In genomic region chr3:11195721-11196332, GRCh38 we compare ENCODE assay signal across 2 cellular contexts.
A peak's percentile ranks its signal among the peaks of the same experiment; 100 is the strongest.
TF ChIP-seq lines count a peak whose summit lies in the region.

No MANE protein-coding gene starts in this region.

TF ChIP-seq in GM23338, 12 proteins besides CTCF, POLR2A, EP300 and RAD21 (continued from another document):
- TF ChIP-seq ZNF462 (CRISPR knock-in tag; IDR thresholded peaks at IDR 0.05) (no peak), EZH2 (IDR thresholded peaks at IDR 0.05; ENCODE audit: low read depth, unreplicated experiment) (no peak), POLR2AphosphoS5 (IDR thresholded peaks at IDR 0.05; ENCODE audit: low read depth) (no peak), JUNB (IDR thresholded peaks at IDR 0.05; ENCODE audit: unreplicated experiment) (no peak), EZH2phosphoT487 (IDR thresholded peaks at IDR 0.05; ENCODE audit: unreplicated experiment) (no peak), ZNF331 (CRISPR knock-in tag; IDR thresholded peaks at IDR 0.05; ENCODE audit: low read depth) (no peak), ZNF114 (CRISPR knock-in tag; IDR thresholded peaks at IDR 0.05) (no peak), NANOG (IDR thresholded peaks at IDR 0.05; ENCODE audit: borderline replicate concordance) (no peak), ETS1 (IDR thresholded peaks at IDR 0.05) (no peak), STAT1 (IDR thresholded peaks at IDR 0.05; ENCODE audit: unreplicated experiment) (no peak), CREB1 (CRISPR knock-in tag; IDR thresholded peaks at IDR 0.05; ENCODE audit: low read depth) (no peak)

TF ChIP-seq in SK-N-SH, 30 proteins besides CTCF, POLR2A, EP300 and RAD21 (continued from another document):
- TF ChIP-seq REST (IDR thresholded peaks at IDR 0.05; ENCODE audit: low read depth, low read length) (0 out of 2 replicates have a peak, but pooled peaks have one; percentile 19), RFX5 (IDR thresholded peaks at IDR 0.05; ENCODE audit: low read length) (no peak), NRF1 (IDR thresholded peaks at IDR 0.05; ENCODE audit: low read depth, low read length) (no peak), CHD2 (IDR thresholded peaks at IDR 0.05; ENCODE audit: low read length, partially characterized antibody) (no peak), ZBTB33 (IDR thresholded peaks at IDR 0.05; ENCODE audit: borderline replicate concordance, low read depth) (no peak), FOSL2 (IDR thresholded peaks at IDR 0.05; ENCODE audit: borderline replicate concordance, low read depth) (peak; percentile 20; the same call in 1 of the 2 replicates), MXI1 (IDR thresholded peaks at IDR 0.05; ENCODE audit: low read depth, low read length) (no peak), JUND (IDR thresholded peaks at IDR 0.05) (no peak), POLR2AphosphoS5 (IDR thresholded peaks at IDR 0.05; ENCODE audit: low read depth, low read length) (no peak; the same call in 1 of the 2 replicates), ELF1 (IDR thresholded peaks at IDR 0.05) (no peak), USF1 (IDR thresholded peaks at IDR 0.05; ENCODE audit: borderline replicate concordance, low read depth) (no peak), YY1 (IDR thresholded peaks at IDR 0.05; ENCODE audit: low read depth) (no peak), NFIC (IDR thresholded peaks at IDR 0.05; ENCODE audit: borderline replicate concordance) (peak; percentile 42; the same call in 1 of the 2 replicates), USF2 (IDR thresholded peaks at IDR 0.05; ENCODE audit: borderline replicate concordance, low read depth, low read length) (no peak), SIN3A (IDR thresholded peaks at IDR 0.05; ENCODE audit: borderline replicate concordance, low read depth, low read length) (peak; percentile 68; the same call in 1 of the 2 replicates), MAX (IDR thresholded peaks at IDR 0.05; ENCODE audit: low read depth) (peak; percentile 15; the same call in 1 of the 2 replicates), TAF1 (IDR thresholded peaks at IDR 0.05; ENCODE audit: borderline replicate concordance, low read depth, low read length) (peak; percentile 36; the same call in 1 of the 2 replicates), RCOR1 (IDR thresholded peaks at IDR 0.05; ENCODE audit: low read length) (no peak), FOXJ3 (CRISPR knock-in tag; IDR thresholded peaks at IDR 0.05) (no peak), GABPA (IDR thresholded peaks at IDR 0.05; ENCODE audit: low read depth) (no peak), TCF12 (IDR thresholded peaks at IDR 0.05) (peak; percentile 46; the same call in 1 of the 2 replicates), TEAD4 (IDR thresholded peaks at IDR 0.05; ENCODE audit: borderline replicate concordance, insufficient read depth) (no peak)
